ENCODE assay signal across 8 cellular contexts in the genomic region with DNA sequence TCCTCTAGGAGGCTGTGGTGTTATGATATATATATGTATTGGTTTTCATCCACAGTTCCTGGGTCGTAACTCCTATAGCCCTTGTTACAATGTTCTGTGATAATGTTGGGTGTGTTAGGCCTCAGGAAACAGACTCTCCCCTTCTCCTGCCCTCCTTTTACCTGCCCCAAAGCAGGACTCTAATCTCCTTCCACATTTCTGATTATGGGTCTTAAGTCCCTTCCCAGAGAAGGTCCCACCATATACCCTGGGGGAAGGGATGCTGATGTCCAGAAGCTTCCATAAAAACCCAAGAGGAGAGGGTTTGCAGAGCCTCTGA. TPM values are rescaled to one million over a fixed set of nuclear protein-coding genes. Genes with fewer than 3 reads are reported as not detected.
DNase-seq lines count a peak whose midpoint lies in the region; ATAC-seq, FAIRE-seq and TF ChIP-seq lines count a peak whose summit lies in the region.

No MANE protein-coding gene starts in this region.

- H3K14ac ChIP-seq in H1 (ENCODE audit: insufficient read length): no peak overlapping the region

- peak overlapping the region; percentile 42 for H3K4me3 ChIP-seq in MM.1S (ENCODE audit: low read length)
- H3K4me3 ChIP-seq in H1 (ENCODE audit: extremely low read depth in 1 of 4, insufficient read depth in 2 of 4, low read depth in 3 of 4, low read length in 4 of 4): peak overlapping the region in 3 of 4 experiments; percentile 10 to 99 (median 22); a peak in 4 of 8 replicates
- H3K4me3 ChIP-seq in pancreas: peak overlapping the region in 3 of 4 donors; percentile 80 to 100 (median 93)

- TF ChIP-seq CTCF in Calu3 (IDR thresholded peaks at IDR 0.05; ENCODE audit: unreplicated experiment) (no peak), MM.1S (IDR thresholded peaks at IDR 0.05; ENCODE audit: low read length) (no peak; the same call in 1 of the 2 replicates), H1 (IDR thresholded peaks at IDR 0.05; ENCODE audit: control extremely low read depth in 1 of 3, insufficient read depth in 1 of 3, low read depth in 1 of 3, low read length in 3 of 3) (no peak), pancreas (IDR thresholded peaks at IDR 0.05) (peak in 2 of 4 donors; percentile 0 to 6)

- H3K27me3 Mint-ChIP-seq in Calu3 (ENCODE audit: unreplicated experiment): no peaks in the 10 kb centered on the region

- H3K27ac ChIP-seq in MM.1S (ENCODE audit: low read length) (peak overlapping the region; percentile 45; the same call in 1 of the 2 replicates), H1 (ENCODE audit: low read depth, low read length) (no peak overlapping the region), pancreas (peak overlapping the region; percentile 39 to 80 (median 60))

- H3K27me3 ChIP-seq in MM.1S (replicated peaks; ENCODE audit: insufficient read depth, low read length): no peaks in the 10 kb centered on the region
- H3K27me3 ChIP-seq in H1 (replicated peaks in 1 of 4; ENCODE audit: control insufficient read depth in 3 of 4, extremely low read depth in 1 of 4, insufficient read depth in 3 of 4, low read length in 3 of 4): no peaks in the 10 kb centered on the region
- H3K27me3 ChIP-seq in pancreas: no peaks in the 10 kb centered on the region

- H3K79me1 ChIP-seq in H1 (ENCODE audit: low read depth, low read length): peaks cover 8% of the 10 kb centered on the region

- ATAC-seq in pancreas (no peak), HG03469 (IDR thresholded peaks at IDR 0.05; ENCODE audit: unreplicated experiment) (no peak)

- intact Hi-C loops in Calu3 (cut with micrococcal nuclease; ENCODE audit: unreplicated experiment): no loop called here
- intact Hi-C loops in pancreas (cut with DNase I): no loop called here

- TF ChIP-seq RAD21 in H1 (IDR thresholded peaks at IDR 0.05 in 1 of 2, conservative IDR thresholded peaks at IDR 0.05 in 1 of 2; ENCODE audit: low read depth in 2 of 2, low read length in 2 of 2): no peak

- H3K18ac ChIP-seq in H1 (ENCODE audit: extremely low read depth, low read length): no peak overlapping the region

- no peak overlapping the region for H4K5ac ChIP-seq in H1 (ENCODE audit: insufficient read length, low read depth, low read length)

- H2BK12ac ChIP-seq in H1 (ENCODE audit: low read depth, low read length): no peak overlapping the region

- FAIRE-seq in H1 (lab: Jason Lieb, UNC): no peak
- no peak for FAIRE-seq in pancreas (lab: Jason Lieb, UNC)

- BruUV-seq in Calu3 (replicated peaks; lab: Mats Ljungman, UMichigan): no TSS peak

- peak overlapping the region; percentile 80 for H2AFZ ChIP-seq in MM.1S (ENCODE audit: low read length)
- no peak overlapping the region for H2AFZ ChIP-seq in H1 (ENCODE audit: low read length)

- no peaks in the 10 kb centered on the region for H3K9me3 Mint-ChIP-seq in Calu3 (ENCODE audit: low read depth, unreplicated experiment)

- H3K4me2 ChIP-seq in MM.1S (ENCODE audit: low read depth, low read length) (peak overlapping the region; percentile 76; the same call in 1 of the 2 replicates), H1 (ENCODE audit: insufficient read depth in 1 of 2, low read depth in 2 of 2, low read length in 2 of 2) (peak overlapping the region; percentile 7 to 65)

- no peaks in the 10 kb centered on the region for H3K4me1 Mint-ChIP-seq in Calu3 (ENCODE audit: low read depth, unreplicated experiment)

- H4K20me1 ChIP-seq in MM.1S (ENCODE audit: insufficient read depth, low read length) (no peaks in the 10 kb centered on the region), H1 (replicated peaks in 1 of 2; ENCODE audit: control insufficient read depth in 1 of 2, insufficient read depth in 2 of 2, low read length in 2 of 2) (peaks cover 5 to 23% of the 10 kb centered on the region in 2 experiments)

- H3K4me3 Mint-ChIP-seq in Calu3 (ENCODE audit: low read depth, unreplicated experiment): peak overlapping the region; percentile 72

- H3K36me3 ChIP-seq in MM.1S (replicated peaks; ENCODE audit: insufficient read depth, low read length) (peaks cover 10% of the 10 kb centered on the region), H1 (ENCODE audit: control insufficient read depth in 2 of 4, insufficient read depth in 4 of 4, low read length in 3 of 4) (peaks cover 19 to 56% (median 38%) of the 10 kb centered on the region in 4 experiments), pancreas (peaks cover 0 to 13% (median 3%) of the 10 kb centered on the region in 3 donors)

- no peak overlapping the region for H2AK5ac ChIP-seq in H1 (ENCODE audit: low read depth, low read length)

- peak overlapping the region; percentile 81; the same call in 1 of the 2 replicates for H4K8ac ChIP-seq in H1 (ENCODE audit: extremely low read depth, insufficient read depth, low read length)

- H3K56ac ChIP-seq in H1 (replicated peaks; ENCODE audit: insufficient read length, low read depth, low read length): no peak overlapping the region

- H2BK5ac ChIP-seq in H1 (ENCODE audit: low read depth, low read length): no peak overlapping the region

- no peak for TF ChIP-seq EP300 in H1 (IDR thresholded peaks at IDR 0.05; ENCODE audit: borderline replicate concordance in 1 of 2, low read depth in 2 of 2, low read length in 2 of 2)

- no peak for TF ChIP-seq POLR2A in H1 (IDR thresholded peaks at IDR 0.05; ENCODE audit: control extremely low read depth in 1 of 2, low read depth in 2 of 2, low read length in 2 of 2)

- no peak overlapping the region for H3K4ac ChIP-seq in H1 (replicated peaks; ENCODE audit: insufficient read length, low read depth, low read length)

- WGBS in H1 (ENCODE audit: extremely low coverage in 1 of 2, insufficient coverage in 1 of 2, insufficient read length in 1 of 2, insufficient replicate concordance in 2 of 2, low coverage in 1 of 2, low lambda C conversion rate in 2 of 2, missing lambda C conversion rate in 1 of 2), 2 experiments: 54% methylated on average over 1 of the region's 1 CpG; no CpG with 5 or more reads in 1 of the 2 experiments
- WGBS in pancreas, 2 donors: 8 to 19% methylated on average over 1 of the region's 1 CpG

- H2BK120ac ChIP-seq in H1 (replicated peaks; ENCODE audit: low read depth, low read length): no peak overlapping the region

- peaks cover 10% of the 10 kb centered on the region for H3K4me1 ChIP-seq in MM.1S (ENCODE audit: low read length)
- H3K4me1 ChIP-seq in H1 (replicated peaks in 1 of 4; ENCODE audit: control insufficient read depth in 3 of 4, insufficient read depth in 4 of 4, low read length in 3 of 4): no peaks in the 10 kb centered on the region; a peak in 1 of 7 replicates
- H3K4me1 ChIP-seq in pancreas: peaks cover 6 to 11% (median 6%) of the 10 kb centered on the region in 3 donors

- H3K27ac Mint-ChIP-seq in Calu3 (ENCODE audit: unreplicated experiment): peak overlapping the region; percentile 66

- H3K36me3 Mint-ChIP-seq in Calu3 (ENCODE audit: insufficient read depth, unreplicated experiment): peaks cover 43% of the 10 kb centered on the region

- DNase-seq in Calu3: no peak
- no peak for DNase-seq in MM.1S
- no peak for DNase-seq in H1 (ENCODE audit: low read depth in 1 of 2, low spot score in 2 of 2)
- DNase-seq in pancreas: no peak
- DNase-seq in occipital lobe (lab: John Stamatoyannopoulos, UW): no peak
- DNase-seq in mesenteric fat pad (ENCODE audit: low spot score): no peak
- DNase-seq in NCI-H2171 treated with DMSO at 0.1 percent for 48 hours (lab: John Stamatoyannopoulos, UW): no peak

- POLR2A ChIA-PET in H1 (lab: Charles Lee; ENCODE audit: partially characterized antibody): interaction anchor here (0.9 to 21.2 kb wide), 14 partner anchors 9 to 82 kb away, joined by 3 to 228 read pairs (median 4); a partner anchor contains a TSS

- no peak overlapping the region for H4K91ac ChIP-seq in H1 (replicated peaks; ENCODE audit: insufficient read length, low read length)

- no peaks in the 10 kb centered on the region for H3K9me3 ChIP-seq in MM.1S (replicated peaks; ENCODE audit: insufficient read depth, low read length)
- no peaks in the 10 kb centered on the region for H3K9me3 ChIP-seq in H1 (ENCODE audit: insufficient read depth in 2 of 2, low read depth in 1 of 2, low read length in 1 of 2)
- no peaks in the 10 kb centered on the region for H3K9me3 ChIP-seq in pancreas

- H3K9ac ChIP-seq in MM.1S (ENCODE audit: low read length) (peak overlapping the region; percentile 39; the same call in 1 of the 2 replicates), H1 (replicated peaks in 1 of 4; ENCODE audit: extremely low read depth in 1 of 4, low read depth in 3 of 4, low read length in 3 of 4) (no peak overlapping the region)

- H2BK15ac ChIP-seq in H1 (ENCODE audit: low read length): no peak overlapping the region

- H3K9me2 ChIP-seq in MM.1S (replicated peaks; ENCODE audit: insufficient read depth, low read length): no peaks in the 10 kb centered on the region

- no peak overlapping the region for H2BK20ac ChIP-seq in H1 (ENCODE audit: low read length)

- peaks cover 47% of the 10 kb centered on the region for H3K79me2 ChIP-seq in MM.1S (ENCODE audit: low read length)
- H3K79me2 ChIP-seq in H1 (ENCODE audit: control insufficient read depth in 1 of 2, insufficient read depth in 2 of 2, low read length in 2 of 2): peaks cover 12 to 49% of the 10 kb centered on the region in 2 experiments

- no peak overlapping the region for H3K23ac ChIP-seq in H1 (ENCODE audit: insufficient read length)

- peaks cover 2% of the 10 kb centered on the region; the same call in 1 of the 2 replicates for H3K23me2 ChIP-seq in H1 (ENCODE audit: low read depth, low read length)

- CTCF ChIA-PET in Calu3 (lab: Charles Lee) (interaction anchor here (1.0 to 1.7 kb wide), 4 partner anchors 17 to 47 kb away, joined by 4 to 10 read pairs (median 4); a partner anchor contains a TSS), H1 (lab: Charles Lee; ENCODE audit: partially characterized antibody) (interaction anchor here (0.6 to 3.1 kb wide), 16 partner anchors 8 to 83 kb away, joined by 3 to 18 read pairs (median 4); a partner anchor contains a TSS)

- H3F3A ChIP-seq in MM.1S (ENCODE audit: insufficient read depth, low read length): peaks cover 2% of the 10 kb centered on the region; the same call in 1 of the 2 replicates

RNA-seq across cellular contexts. Expression of a gene that starts 0.5 kb away (rescaled TPM):
- total RNA-seq in Calu3 (2022) (124 and 128 TPM in 2 replicates), pancreas (10 to 100 TPM; 23.7 to 56.2 (median 46.8) TPM), occipital lobe (123 TPM), mesenteric fat pad (110 TPM)
- 453 and 454 TPM in 2 replicates for total RNA-seq in H1 (2021; fragmentation: NEBNext Ultra II Directional; extraction: Animal tissue kit (Norgen Biotek cat#: 25700))
- polyA plus RNA-seq in H1 (2011; rRNA removed) (210 and 355 TPM in 2 replicates), pancreas (10 to 100 TPM; 42.3 to 68.2 TPM)
- 325 TPM for polyA plus RNA-seq in H1 (2011; cell fraction: cytosol; rRNA removed)
- polyA plus RNA-seq in H1 (2011; cell fraction: nucleus; rRNA removed): 105 TPM
- 456 to 574 TPM (median 488 TPM) in 4 replicates for polyA plus RNA-seq in H1 (2012, experiment 1 of 2)
- 700 TPM for polyA plus RNA-seq in H1 (2012, experiment 2 of 2)
- 319 TPM for polyA plus RNA-seq in H1 (2013, experiment 1 of 2)
- 308 TPM for polyA plus RNA-seq in H1 (2013, experiment 2 of 2)
- 179 and 186 TPM in 2 replicates for polyA minus RNA-seq in H1 (2011; rRNA and poly(A)+ RNA removed)
- 235 TPM for polyA minus RNA-seq in H1 (2011; cell fraction: cytosol; rRNA and poly(A)+ RNA removed)
- polyA minus RNA-seq in H1 (2011; cell fraction: nucleus; rRNA and poly(A)+ RNA removed): 74.3 TPM

RNA-seq across cellular contexts. Expression of a gene that starts 19.4 kb away (rescaled TPM):
- total RNA-seq in Calu3 (2022) (36.7 and 42.0 TPM in 2 replicates), pancreas (10 to 100 TPM; 13.3 to 19.7 (median 13.6) TPM), occipital lobe (84.5 TPM), mesenteric fat pad (32.1 TPM)
- total RNA-seq in H1 (2021; fragmentation: NEBNext Ultra II Directional; extraction: Animal tissue kit (Norgen Biotek cat#: 25700)): 57.7 and 59.6 TPM in 2 replicates
- polyA plus RNA-seq in H1 (2011; rRNA removed) (37.0 and 54.5 TPM in 2 replicates), pancreas (10 to 100 TPM; 23.6 to 39.2 TPM)
- polyA plus RNA-seq in H1 (2011; cell fraction: cytosol; rRNA removed): 64.6 TPM
- 38.6 TPM for polyA plus RNA-seq in H1 (2011; cell fraction: nucleus; rRNA removed)
- polyA plus RNA-seq in H1 (2012, experiment 1 of 2): 54.8 to 70.4 TPM (median 65.0 TPM) in 4 replicates
- 17.9 TPM for polyA plus RNA-seq in H1 (2012, experiment 2 of 2)
- 55.4 TPM for polyA plus RNA-seq in H1 (2013, experiment 1 of 2)
- polyA plus RNA-seq in H1 (2013, experiment 2 of 2): 53.0 TPM
- 39.3 and 40.2 TPM in 2 replicates for polyA minus RNA-seq in H1 (2011; rRNA and poly(A)+ RNA removed)
- 27.4 TPM for polyA minus RNA-seq in H1 (2011; cell fraction: cytosol; rRNA and poly(A)+ RNA removed)
- polyA minus RNA-seq in H1 (2011; cell fraction: nucleus; rRNA and poly(A)+ RNA removed): 52.9 TPM

RNA-seq across cellular contexts. Expression of a gene that starts 19.9 kb away (rescaled TPM):
- total RNA-seq in Calu3 (2022) (67.2 and 70.9 TPM in 2 replicates), pancreas (10 to 100 TPM; 13.1 to 28.4 (median 24.0) TPM), occipital lobe (73.5 TPM), mesenteric fat pad (59.5 TPM)
- 102 and 105 TPM in 2 replicates for total RNA-seq in H1 (2021; fragmentation: NEBNext Ultra II Directional; extraction: Animal tissue kit (Norgen Biotek cat#: 25700))
- polyA plus RNA-seq in H1 (2011; rRNA removed) (69.0 and 77.4 TPM in 2 replicates), pancreas (10 to 100 TPM; 38.1 to 41.0 TPM)
- 102 TPM for polyA plus RNA-seq in H1 (2011; cell fraction: cytosol; rRNA removed)
- 57.2 TPM for polyA plus RNA-seq in H1 (2011; cell fraction: nucleus; rRNA removed)
- 97.9 to 138 TPM (median 113 TPM) in 4 replicates for polyA plus RNA-seq in H1 (2012, experiment 1 of 2)
- polyA plus RNA-seq in H1 (2012, experiment 2 of 2): 8.1 TPM
- polyA plus RNA-seq in H1 (2013, experiment 1 of 2): 83.9 TPM
- 95.2 TPM for polyA plus RNA-seq in H1 (2013, experiment 2 of 2)
- 164 and 193 TPM in 2 replicates for polyA minus RNA-seq in H1 (2011; rRNA and poly(A)+ RNA removed)
- 82.6 TPM for polyA minus RNA-seq in H1 (2011; cell fraction: cytosol; rRNA and poly(A)+ RNA removed)
- polyA minus RNA-seq in H1 (2011; cell fraction: nucleus; rRNA and poly(A)+ RNA removed): 125 TPM

RNA-seq across cellular contexts. Expression of a gene that starts 29.4 kb away (rescaled TPM):
- total RNA-seq in Calu3 (2022) (17.5 and 19.0 TPM in 2 replicates), pancreas (1 to 10 TPM; 4.2 to 7.2 (median 6.4) TPM), occipital lobe (14.5 TPM), mesenteric fat pad (14.5 TPM)
- total RNA-seq in H1 (2021; fragmentation: NEBNext Ultra II Directional; extraction: Animal tissue kit (Norgen Biotek cat#: 25700)): 67.7 and 70.0 TPM in 2 replicates
- polyA plus RNA-seq in H1 (2011; rRNA removed) (34.8 and 38.1 TPM in 2 replicates), pancreas (1 to 10 TPM; 4.6 to 4.8 TPM)
- polyA plus RNA-seq in H1 (2011; cell fraction: cytosol; rRNA removed): 39.9 TPM
- 44.1 TPM for polyA plus RNA-seq in H1 (2011; cell fraction: nucleus; rRNA removed)
- 43.0 to 54.3 TPM (median 51.6 TPM) in 4 replicates for polyA plus RNA-seq in H1 (2012, experiment 1 of 2)
- 6.8 TPM for polyA plus RNA-seq in H1 (2012, experiment 2 of 2)
- polyA plus RNA-seq in H1 (2013, experiment 1 of 2): 38.0 TPM
- polyA plus RNA-seq in H1 (2013, experiment 2 of 2): 37.3 TPM
- polyA minus RNA-seq in H1 (2011; rRNA and poly(A)+ RNA removed): 77.4 and 101 TPM in 2 replicates
- 42.5 TPM for polyA minus RNA-seq in H1 (2011; cell fraction: cytosol; rRNA and poly(A)+ RNA removed)
- polyA minus RNA-seq in H1 (2011; cell fraction: nucleus; rRNA and poly(A)+ RNA removed): 29.9 TPM

RNA-seq across cellular contexts. Expression of a gene that starts 46.6 kb away (rescaled TPM):
- 52.4 and 56.7 TPM in 2 replicates for total RNA-seq in Calu3 (2022)
- total RNA-seq in H1 (2021; fragmentation: NEBNext Ultra II Directional; extraction: Animal tissue kit (Norgen Biotek cat#: 25700)): 58.4 and 67.5 TPM in 2 replicates
- 33.7 and 55.3 TPM in 2 replicates for polyA plus RNA-seq in H1 (2011; rRNA removed)
- 38.5 TPM for polyA plus RNA-seq in H1 (2011; cell fraction: cytosol; rRNA removed)
- 18.7 TPM for polyA plus RNA-seq in H1 (2011; cell fraction: nucleus; rRNA removed)
- 36.3 to 52.8 TPM (median 38.2 TPM) in 4 replicates for polyA plus RNA-seq in H1 (2012, experiment 1 of 2)
- 37.9 TPM for polyA plus RNA-seq in H1 (2012, experiment 2 of 2)
- 32.6 TPM for polyA plus RNA-seq in H1 (2013, experiment 1 of 2)
- 33.4 TPM for polyA plus RNA-seq in H1 (2013, experiment 2 of 2)
- 15.4 and 16.3 TPM in 2 replicates for polyA minus RNA-seq in H1 (2011; rRNA and poly(A)+ RNA removed)
- 25.4 TPM for polyA minus RNA-seq in H1 (2011; cell fraction: cytosol; rRNA and poly(A)+ RNA removed)
- polyA minus RNA-seq in H1 (2011; cell fraction: nucleus; rRNA and poly(A)+ RNA removed): 30.0 TPM
- total RNA-seq in pancreas: 10 to 100 TPM; 44.8 to 54.9 (median 47.3) TPM
- polyA plus RNA-seq in pancreas: 10 to 100 TPM; 67.2 to 77.6 TPM
- total RNA-seq in occipital lobe: 56.3 TPM
- total RNA-seq in mesenteric fat pad: 73.4 TPM

Comparison
In these comparisons a context has a peak if more than half of its experiments do, and no peak if none do; other contexts are left out.
1. H3K4me3 ChIP-seq: peak in every context shown above with its lines; median percentile 93 in pancreas; 42 in MM.1S; 22 in H1.